In genomic region chr12:118120579-118121363, GRCh38 we compare ENCODE assay signal across 8 cellular contexts. TPM values are rescaled to one million over a fixed set of nuclear protein-coding genes. Genes with fewer than 3 reads are reported as not detected.
DNase-seq lines count a peak whose midpoint lies in the region; ATAC-seq and TF ChIP-seq lines count a peak whose summit lies in the region.

No MANE protein-coding gene starts in this region.

- H3K36me3 ChIP-seq in OCI-LY3 (replicated peaks; ENCODE audit: low read depth, low read length) (no peaks in the 10 kb centered on the region), fibroblast of lung (ENCODE audit: control insufficient read depth, insufficient read depth, low read length) (no peaks in the 10 kb centered on the region)
- no peaks in the 10 kb centered on the region for H3K36me3 ChIP-seq in naive thymus-derived CD4-positive, alpha-beta T cell (ENCODE audit: control insufficient read depth in 2 of 3, insufficient read depth in 3 of 3, low read length in 3 of 3)

- H3K27ac Mint-ChIP-seq in activated T-cell treated with anti-CD3 and anti-CD28 coated beads, Interleukin-2, amount 50 U/mL, for 24 hours = peak overlapping the region; percentile 79
- H3K27ac Mint-ChIP-seq in naive thymus-derived CD4-positive, alpha-beta T cell = peak overlapping the region in 7 of 9 donors; percentile 51 to 71 (median 62)
- H3K27ac Mint-ChIP-seq in stimulated activated naive CD8-positive, alpha-beta T cell treated with anti-CD3 and anti-CD28 coated beads, Interleukin-15, amount 100 ng/mL, for 72 hours = peak overlapping the region in 1 of 2 donors; percentile 16

- intact Hi-C loops in naive thymus-derived CD4-positive, alpha-beta T cell (cut with micrococcal nuclease) = loop anchor here (1.0 to 2.0 kb wide), 3 partner anchors 16 to 256 kb away; partner anchors contain the start of genes PEBP1 (in 2 of the 2) and SUDS3 (in 2 of the 2)

- POLR2A ChIA-PET in naive thymus-derived CD4-positive, alpha-beta T cell (lab: Charles Lee) = interaction anchor here (0.9 to 1.3 kb wide), 3 partner anchors 63 to 255 kb away, joined by 4 to 7 read pairs (median 4); partner anchors contain the start of gene TAOK3

- H2AFZ ChIP-seq in OCI-LY3 (ENCODE audit: low read depth, low read length) = peak overlapping the region; percentile 78
- peak overlapping the region; percentile 76 for H2AFZ ChIP-seq in fibroblast of lung (ENCODE audit: low read length)

- peak; percentile 76 for ATAC-seq in naive thymus-derived CD4-positive, alpha-beta T cell
- ATAC-seq in stimulated activated naive CD8-positive, alpha-beta T cell treated with anti-CD3 and anti-CD28 coated beads, Interleukin-15, amount 100 ng/mL, for 72 hours = peak; percentile 53

- CTCF ChIA-PET in naive thymus-derived CD4-positive, alpha-beta T cell (lab: Charles Lee) = interaction anchor here (0.6 to 1.5 kb wide), 5 partner anchors 16 to 255 kb away, joined by 3 to 11 read pairs (median 5); partner anchors contain the start of genes SUDS3 and TAOK3

- H3K9me3 Mint-ChIP-seq in activated T-cell treated with anti-CD3 and anti-CD28 coated beads, Interleukin-2, amount 50 U/mL, for 24 hours = no peaks in the 10 kb centered on the region
- H3K9me3 Mint-ChIP-seq in naive thymus-derived CD4-positive, alpha-beta T cell = no peaks in the 10 kb centered on the region
- H3K9me3 Mint-ChIP-seq in stimulated activated naive CD8-positive, alpha-beta T cell treated with anti-CD3 and anti-CD28 coated beads, Interleukin-15, amount 100 ng/mL, for 72 hours = no peaks in the 10 kb centered on the region

- H3K9ac ChIP-seq in OCI-LY3 (ENCODE audit: low read length) (no peak overlapping the region), fibroblast of lung (ENCODE audit: insufficient read depth, low read length) (no peak overlapping the region)

- TF ChIP-seq CTCF in OCI-LY3 (IDR thresholded peaks at IDR 0.05; ENCODE audit: low read depth, low read length) = peak; percentile 42
- TF ChIP-seq CTCF in fibroblast of lung (conservative IDR thresholded peaks at IDR 0.05 in 1 of 2, IDR thresholded peaks at IDR 0.05 in 1 of 2; ENCODE audit: low read depth in 1 of 2, low read length in 2 of 2) = peak; percentile 39 to 57

- H3K9me3 ChIP-seq in OCI-LY3 (ENCODE audit: insufficient read depth, low read length) = no peaks in the 10 kb centered on the region
- no peaks in the 10 kb centered on the region for H3K9me3 ChIP-seq in fibroblast of lung (ENCODE audit: control insufficient read depth, insufficient read depth, low read depth, low read length)
- no peaks in the 10 kb centered on the region for H3K9me3 ChIP-seq in naive thymus-derived CD4-positive, alpha-beta T cell (ENCODE audit: control insufficient read depth in 2 of 3, low read length in 3 of 3)

- H3K4me3 ChIP-seq in OCI-LY3 (ENCODE audit: low read length) (no peak overlapping the region), fibroblast of lung (replicated peaks in 1 of 4; ENCODE audit: control extremely low read depth in 1 of 4, insufficient read depth in 1 of 4, low read depth in 3 of 4, low read length in 4 of 4) (no peak overlapping the region)
- no peak overlapping the region for H3K4me3 ChIP-seq in naive thymus-derived CD4-positive, alpha-beta T cell (ENCODE audit: low read length)

- no peaks in the 10 kb centered on the region for H4K20me1 ChIP-seq in OCI-LY3 (ENCODE audit: insufficient read depth, low read length)
- no peaks in the 10 kb centered on the region for H4K20me1 ChIP-seq in fibroblast of lung (ENCODE audit: control insufficient read depth, extremely low read depth, insufficient read depth, low read length)

- H3K27me3 ChIP-seq in OCI-LY3 (ENCODE audit: low read depth, low read length) = no peaks in the 10 kb centered on the region
- H3K27me3 ChIP-seq in fibroblast of lung (ENCODE audit: control insufficient read depth, insufficient read depth, low read length) = no peaks in the 10 kb centered on the region
- H3K27me3 ChIP-seq in naive thymus-derived CD4-positive, alpha-beta T cell (ENCODE audit: control insufficient read depth in 2 of 2, insufficient read depth in 2 of 2, low read length in 2 of 2) = no peaks in the 10 kb centered on the region

- H3K4me2 ChIP-seq in OCI-LY3 (ENCODE audit: low read length) = no peak overlapping the region
- no peak overlapping the region for H3K4me2 ChIP-seq in fibroblast of lung (ENCODE audit: extremely low read depth, insufficient read depth, low read length)

- peaks cover 3% of the 10 kb centered on the region for H3K36me3 Mint-ChIP-seq in activated T-cell treated with anti-CD3 and anti-CD28 coated beads, Interleukin-2, amount 50 U/mL, for 24 hours (ENCODE audit: low read depth)
- peaks cover 0 to 7% (median 0%) of the 10 kb centered on the region in 5 donors for H3K36me3 Mint-ChIP-seq in naive thymus-derived CD4-positive, alpha-beta T cell

- H3K4me1 ChIP-seq in OCI-LY3 (ENCODE audit: low read length) = no peaks in the 10 kb centered on the region
- H3K4me1 ChIP-seq in fibroblast of lung (ENCODE audit: control insufficient read depth, extremely low read depth, insufficient read depth, low read length) = peaks cover 6% of the 10 kb centered on the region
- H3K4me1 ChIP-seq in naive thymus-derived CD4-positive, alpha-beta T cell (ENCODE audit: control insufficient read depth in 2 of 2, insufficient read depth in 2 of 2, low read length in 2 of 2) = peaks cover 0 to 3% of the 10 kb centered on the region in 2 donors

- no peaks in the 10 kb centered on the region for H3K27me3 Mint-ChIP-seq in activated T-cell treated with anti-CD3 and anti-CD28 coated beads, Interleukin-2, amount 50 U/mL, for 24 hours
- no peaks in the 10 kb centered on the region for H3K27me3 Mint-ChIP-seq in naive thymus-derived CD4-positive, alpha-beta T cell
- H3K27me3 Mint-ChIP-seq in stimulated activated naive CD8-positive, alpha-beta T cell treated with anti-CD3 and anti-CD28 coated beads, Interleukin-15, amount 100 ng/mL, for 72 hours = no peaks in the 10 kb centered on the region

- no peaks in the 10 kb centered on the region for H3K79me2 ChIP-seq in OCI-LY3 (ENCODE audit: low read length)
- no peaks in the 10 kb centered on the region for H3K79me2 ChIP-seq in fibroblast of lung (ENCODE audit: control insufficient read depth, insufficient read depth, low read length)

- DNase-seq in NK-92 treated with Interleukin-12 subunit alpha and Interleukin-12 subunit beta, amount 100 ng/mL, for 24 hours (lab: John Stamatoyannopoulos, UW) = peak; percentile 40
- DNase-seq in NK-92 (lab: John Stamatoyannopoulos, UW; ENCODE audit: unreplicated experiment) = no peak
- peak; percentile 85 for DNase-seq in HT-29 (ENCODE audit: low spot score)
- peak; percentile 76 for DNase-seq in activated T-cell treated with anti-CD3 and anti-CD28 coated beads, Interleukin-2, amount 50 U/mL, for 24 hours
- peak; percentile 54 to 73 for DNase-seq in fibroblast of lung (ENCODE audit: low read depth in 2 of 2)
- DNase-seq in naive thymus-derived CD4-positive, alpha-beta T cell = peak in 8 of 9 donors; percentile 12 to 50 (median 34)
- DNase-seq in stimulated activated naive CD8-positive, alpha-beta T cell treated with anti-CD3 and anti-CD28 coated beads, Interleukin-15, amount 100 ng/mL, for 72 hours = peak; percentile 34 to 43

- H3K4me3 Mint-ChIP-seq in activated T-cell treated with anti-CD3 and anti-CD28 coated beads, Interleukin-2, amount 50 U/mL, for 24 hours = no peak overlapping the region
- H3K4me3 Mint-ChIP-seq in naive thymus-derived CD4-positive, alpha-beta T cell = no peak overlapping the region
- no peak overlapping the region for H3K4me3 Mint-ChIP-seq in stimulated activated naive CD8-positive, alpha-beta T cell treated with anti-CD3 and anti-CD28 coated beads, Interleukin-15, amount 100 ng/mL, for 72 hours

- H3K27ac ChIP-seq in OCI-LY3 (ENCODE audit: low read length) (no peak overlapping the region), fibroblast of lung (ENCODE audit: insufficient read depth, low read length) (peak overlapping the region; percentile 63)
- H3K27ac ChIP-seq in naive thymus-derived CD4-positive, alpha-beta T cell (ENCODE audit: low read depth, low read length) = no peak overlapping the region

- H3K4me1 Mint-ChIP-seq in activated T-cell treated with anti-CD3 and anti-CD28 coated beads, Interleukin-2, amount 50 U/mL, for 24 hours (ENCODE audit: low read depth) = peaks cover 7% of the 10 kb centered on the region
- peaks cover 4 to 12% (median 8%) of the 10 kb centered on the region in 7 donors for H3K4me1 Mint-ChIP-seq in naive thymus-derived CD4-positive, alpha-beta T cell
- H3K4me1 Mint-ChIP-seq in stimulated activated naive CD8-positive, alpha-beta T cell treated with anti-CD3 and anti-CD28 coated beads, Interleukin-15, amount 100 ng/mL, for 72 hours = peaks cover 7% of the 10 kb centered on the region

RNA-seq across cellular contexts. Expression of gene PEBP1, which starts 15.2 kb away (rescaled TPM):
- total RNA-seq in HT-29 (2014; rRNA removed; shearing (Covaris generic)) = 256 and 291 TPM in 2 replicates
- total RNA-seq in fibroblast of lung = 175 and 290 TPM in 2 replicates
- 193 and 233 TPM in 2 replicates for polyA plus RNA-seq in fibroblast of lung
- 190 and 242 TPM in 2 replicates for polyA plus RNA-seq in fibroblast of lung (2012)
- 121 and 127 TPM in 2 replicates for polyA minus RNA-seq in fibroblast of lung (ENCODE audit: low replicate concordance)
- total RNA-seq in naive thymus-derived CD4-positive, alpha-beta T cell = 100 to 1,000 TPM in 1 of 5 experiments, 10 to 100 TPM in 4; 73.8 to 109 (median 91.1) TPM
- polyA plus RNA-seq in naive thymus-derived CD4-positive, alpha-beta T cell = 100 to 1,000 TPM; 314 to 343 TPM

RNA-seq across cellular contexts. Expression of gene VSIG10, which starts 17.0 kb away (rescaled TPM):
- 37.4 and 40.8 TPM in 2 replicates for total RNA-seq in HT-29 (2014; rRNA removed; shearing (Covaris generic))
- 26.5 and 31.7 TPM in 2 replicates for total RNA-seq in fibroblast of lung
- polyA plus RNA-seq in fibroblast of lung = 9.1 and 12.8 TPM in 2 replicates
- polyA plus RNA-seq in fibroblast of lung (2012) = 8.9 and 14.3 TPM in 2 replicates
- polyA minus RNA-seq in fibroblast of lung (ENCODE audit: low replicate concordance) = 42.9 and 47.3 TPM in 2 replicates
- total RNA-seq in naive thymus-derived CD4-positive, alpha-beta T cell = 1 to 10 TPM; 3.9 to 8.5 (median 5.3) TPM
- polyA plus RNA-seq in naive thymus-derived CD4-positive, alpha-beta T cell = 1 to 10 TPM; 1.5 to 5.5 TPM

RNA-seq across cellular contexts. Expression of gene WSB2, which starts 59.8 kb away (rescaled TPM):
- total RNA-seq in HT-29 (2014; rRNA removed; shearing (Covaris generic)) = 115 and 117 TPM in 2 replicates
- total RNA-seq in fibroblast of lung = 77.3 and 122 TPM in 2 replicates
- polyA plus RNA-seq in fibroblast of lung = 118 and 162 TPM in 2 replicates
- polyA plus RNA-seq in fibroblast of lung (2012) = 75.3 and 104 TPM in 2 replicates
- polyA minus RNA-seq in fibroblast of lung (ENCODE audit: low replicate concordance) = 313 and 497 TPM in 2 replicates
- 10 to 100 TPM; 12.2 to 52.2 (median 19.1) TPM for total RNA-seq in naive thymus-derived CD4-positive, alpha-beta T cell
- 10 to 100 TPM; 10.2 to 10.6 TPM for polyA plus RNA-seq in naive thymus-derived CD4-positive, alpha-beta T cell
